9 cellular contexts compared by ENCODE assay signal in genomic region chr5:155728857-155729683, GRCh38.
DNase-seq lines count a peak whose midpoint lies in the region; ATAC-seq lines count a peak whose summit lies in the region.
"Had no signal": no experiment of that assay in that cellular context is flagged by ENCODE, and none has a peak within 500 bp of the region (broad histone marks: within the 10 kb centered on the region; RNA-seq: fewer than 3 reads in every experiment).

No MANE protein-coding gene starts in this region.

- H3K27ac ChIP-seq in skin epidermis: peak overlapping the region in 1 of 21 experiments; percentile 16

- H3K4me3 ChIP-seq in H7 (ENCODE audit: insufficient read depth, low read depth, low read length): peak overlapping the region; percentile 54
- peak overlapping the region; percentile 64 for H3K4me3 ChIP-seq in iPS-18c (ENCODE audit: insufficient read depth, low read depth, low read length)
- peak overlapping the region in 5 of 7 experiments; percentile 15 to 38 (median 18) for H3K4me3 ChIP-seq in skin epidermis

- H3K27ac Mint-ChIP-seq in activated T-helper 2 cell treated with anti-CD3 and anti-CD28 coated beads, Interferon-gamma antibody, Interleukin-2, Interleukin-4, amounts not matched to agents 10 μg/mL and 5 μg/mL and 100 μg/mL, durations not matched to agents 14 hours and 24 hours and 36 hours: peak overlapping the region; percentile 13
- H3K27ac Mint-ChIP-seq in naive thymus-derived CD8-positive, alpha-beta T cell: peak overlapping the region in 1 of 10 donors; percentile 53

- POLR2A ChIA-PET in naive thymus-derived CD8-positive, alpha-beta T cell (lab: Charles Lee): no interaction called here

- no peaks in the 10 kb centered on the region for H3K4me1 Mint-ChIP-seq in activated T-helper 2 cell treated with anti-CD3 and anti-CD28 coated beads, Interferon-gamma antibody, Interleukin-2, Interleukin-4, amounts not matched to agents 10 μg/mL and 5 μg/mL and 100 μg/mL, durations not matched to agents 14 hours and 24 hours and 36 hours (ENCODE audit: low read depth)
- H3K4me1 Mint-ChIP-seq in naive thymus-derived CD8-positive, alpha-beta T cell: peaks cover 0 to 6% (median 2%) of the 10 kb centered on the region in 4 donors

- intact Hi-C loops in activated T-helper 2 cell treated with anti-CD3 and anti-CD28 coated beads, Interferon-gamma antibody, Interleukin-2, Interleukin-4, amounts not matched to agents 10 μg/mL and 5 μg/mL and 100 μg/mL, durations not matched to agents 14 hours and 24 hours and 36 hours (cut with micrococcal nuclease): loop anchor here (5.0 kb wide), 1 partner anchor 1252 kb away; the partner anchor contains the start of gene HAND1

- peaks cover 44% of the 10 kb centered on the region for H3K27me3 Mint-ChIP-seq in activated T-helper 2 cell treated with anti-CD3 and anti-CD28 coated beads, Interferon-gamma antibody, Interleukin-2, Interleukin-4, amounts not matched to agents 10 μg/mL and 5 μg/mL and 100 μg/mL, durations not matched to agents 14 hours and 24 hours and 36 hours (ENCODE audit: low read depth)
- H3K27me3 Mint-ChIP-seq in naive thymus-derived CD8-positive, alpha-beta T cell: peaks cover 40 to 65% (median 62%) of the 10 kb centered on the region in 5 donors

- no peak overlapping the region for H3K4me3 Mint-ChIP-seq in activated T-helper 2 cell treated with anti-CD3 and anti-CD28 coated beads, Interferon-gamma antibody, Interleukin-2, Interleukin-4, amounts not matched to agents 10 μg/mL and 5 μg/mL and 100 μg/mL, durations not matched to agents 14 hours and 24 hours and 36 hours (ENCODE audit: low read depth)
- H3K4me3 Mint-ChIP-seq in naive thymus-derived CD8-positive, alpha-beta T cell: peak overlapping the region in 4 of 10 donors; percentile 22 to 85 (median 56)

- H3K9me3 ChIP-seq in iPS-18c (ENCODE audit: control insufficient read depth, insufficient read depth, low read length): no peaks in the 10 kb centered on the region

- H3K27me3 ChIP-seq in H7 (ENCODE audit: control insufficient read depth, insufficient read depth, low read length): peaks cover 70% of the 10 kb centered on the region

- no peaks in the 10 kb centered on the region for H3K36me3 ChIP-seq in H7 (replicated peaks; ENCODE audit: control insufficient read depth, insufficient read depth, low read length)

- ATAC-seq in naive thymus-derived CD8-positive, alpha-beta T cell: no peak
- no peak for ATAC-seq in GM21786 (IDR thresholded peaks at IDR 0.05; ENCODE audit: unreplicated experiment)

- H3K36me3 Mint-ChIP-seq in activated T-helper 2 cell treated with anti-CD3 and anti-CD28 coated beads, Interferon-gamma antibody, Interleukin-2, Interleukin-4, amounts not matched to agents 10 μg/mL and 5 μg/mL and 100 μg/mL, durations not matched to agents 14 hours and 24 hours and 36 hours (ENCODE audit: low read depth): no peaks in the 10 kb centered on the region
- peaks cover 0 to 8% (median 0%) of the 10 kb centered on the region in 3 donors for H3K36me3 Mint-ChIP-seq in naive thymus-derived CD8-positive, alpha-beta T cell

- no peaks in the 10 kb centered on the region for H3K9me3 Mint-ChIP-seq in activated T-helper 2 cell treated with anti-CD3 and anti-CD28 coated beads, Interferon-gamma antibody, Interleukin-2, Interleukin-4, amounts not matched to agents 10 μg/mL and 5 μg/mL and 100 μg/mL, durations not matched to agents 14 hours and 24 hours and 36 hours
- peaks cover 0 to 4% (median 1%) of the 10 kb centered on the region in 9 donors for H3K9me3 Mint-ChIP-seq in naive thymus-derived CD8-positive, alpha-beta T cell

- DNase-seq in H7 (peak; percentile 67), OCI-M1 (lab: John Stamatoyannopoulos, UW) (no peak), GDM1 (lab: John Stamatoyannopoulos, UW) (no peak)
- DNase-seq in activated T-helper 2 cell treated with anti-CD3 and anti-CD28 coated beads, Interferon-gamma antibody, Interleukin-2, Interleukin-4, amounts not matched to agents 10 μg/mL and 5 μg/mL and 100 μg/mL, durations not matched to agents 14 hours and 24 hours and 36 hours (ENCODE audit: low spot score): no peak
- no peak for DNase-seq in naive thymus-derived CD8-positive, alpha-beta T cell
- DNase-seq: stimulated activated CD4-positive, alpha-beta T cell treated with anti-CD3 and anti-CD28 coated beads, Interleukin-1b, Interleukin-23, amount 100 ng/mL, for 48 hours had no signal
